1 cellular context compared by ENCODE assay signal in genomic region chr16:28974007-28974436, GRCh38.
TF ChIP-seq lines count a peak whose summit lies in the region.

No MANE protein-coding gene starts in this region.

TF ChIP-seq in liver, 16 proteins besides CTCF, POLR2A, EP300 and RAD21 (continued from another document):
- no peak for TF ChIP-seq ATF3 (IDR thresholded peaks at IDR 0.05)
- TF ChIP-seq HNF4A (conservative IDR thresholded peaks at IDR 0.05): no peak
- no peak for TF ChIP-seq YY1 (IDR thresholded peaks at IDR 0.05)
- TF ChIP-seq JUND (IDR thresholded peaks at IDR 0.05): no peak
- TF ChIP-seq EGR1 (IDR thresholded peaks at IDR 0.05; ENCODE audit: low read depth in 2 of 2): no peak
- no peak for TF ChIP-seq FOXA1 (IDR thresholded peaks at IDR 0.05)
